ENCODE assay signal across 10 cellular contexts in genomic region chr15:88898736-88899135, GRCh38.
"Had no signal": no experiment of that assay in that cellular context is flagged by ENCODE, and none has a peak within 500 bp of the region (broad histone marks: within the 10 kb centered on the region; RNA-seq: fewer than 3 reads in every experiment).

No MANE protein-coding gene starts in this region.

- H3K4me3 ChIP-seq: suprapubic skin had no signal

- H3K9me3 ChIP-seq: suprapubic skin had no signal

- H3K9me3 Mint-ChIP-seq: activated naive CD4-positive, alpha-beta T cell treated with anti-CD3 and anti-CD28 coated beads, Interleukin-2, amount 10 ng/mL, durations not matched to agents 7 days and 5 days; activated T-helper 2 cell treated with anti-CD3 and anti-CD28 coated beads, Interferon-gamma antibody, Interleukin-2, Interleukin-4, amounts not matched to agents 10 μg/mL and 5 μg/mL and 100 μg/mL, durations not matched to agents 14 hours and 24 hours and 36 hours; endodermal cell; natural killer cell treated with Interleukin-12 subunit alpha and Interleukin-12 subunit beta and Interleukin-15 and Interleukin-18, amount 100 ng/mL, for 72 hours had no signal

- H3K4me3 Mint-ChIP-seq: activated naive CD4-positive, alpha-beta T cell treated with anti-CD3 and anti-CD28 coated beads, Interleukin-2, amount 10 ng/mL, durations not matched to agents 7 days and 5 days; endodermal cell; natural killer cell treated with Interleukin-12 subunit alpha and Interleukin-12 subunit beta and Interleukin-15 and Interleukin-18, amount 100 ng/mL, for 72 hours had no signal

- ATAC-seq: esophagus mucosa; natural killer cell treated with Interleukin-12 subunit alpha and Interleukin-12 subunit beta and Interleukin-15 and Interleukin-18, amount 100 ng/mL, for 72 hours; stimulated activated naive CD8-positive, alpha-beta T cell treated with anti-CD3 and anti-CD28 coated beads, Interleukin-15, Interleukin-2, amounts not matched to agents 100 U/mL and 50 U/mL, for 24 hours had no signal

- DNase-seq: activated naive CD4-positive, alpha-beta T cell treated with anti-CD3 and anti-CD28 coated beads, Interleukin-2, amount 10 ng/mL, durations not matched to agents 7 days and 5 days; endodermal cell; occipital lobe; stimulated activated CD4-positive, alpha-beta T cell treated with anti-CD3 and anti-CD28 coated beads, Interleukin-4, amount 100 ng/mL, for 1 hour; stimulated activated CD8-positive, alpha-beta memory T cell treated with anti-CD3 and anti-CD28 coated beads, Interleukin-4, amount 100 ng/mL, for 48 hours; stimulated activated naive CD8-positive, alpha-beta T cell treated with anti-CD3 and anti-CD28 coated beads, Interleukin-15, Interleukin-2, amounts not matched to agents 100 U/mL and 50 U/mL, for 24 hours had no signal

- H3K27ac Mint-ChIP-seq: activated naive CD4-positive, alpha-beta T cell treated with anti-CD3 and anti-CD28 coated beads, Interleukin-2, amount 10 ng/mL, durations not matched to agents 7 days and 5 days; activated T-helper 2 cell treated with anti-CD3 and anti-CD28 coated beads, Interferon-gamma antibody, Interleukin-2, Interleukin-4, amounts not matched to agents 10 μg/mL and 5 μg/mL and 100 μg/mL, durations not matched to agents 14 hours and 24 hours and 36 hours; endodermal cell had no signal

- H3K36me3 Mint-ChIP-seq: natural killer cell treated with Interleukin-12 subunit alpha and Interleukin-12 subunit beta and Interleukin-15 and Interleukin-18, amount 100 ng/mL, for 72 hours had no signal

- H3K27ac ChIP-seq: suprapubic skin had no signal
